8 cellular contexts compared by ENCODE assay signal in genomic region chr6:25660512-25660911, GRCh38. TPM values are rescaled to one million over a fixed set of nuclear protein-coding genes. Genes with fewer than 3 reads are reported as not detected.
DNase-seq lines count a peak whose midpoint lies in the region; ATAC-seq, FAIRE-seq and TF ChIP-seq lines count a peak whose summit lies in the region.

No MANE protein-coding gene starts in this region.

- no peaks in the 10 kb centered on the region for H3K9me3 ChIP-seq in K562 (replicated peaks; ENCODE audit: control insufficient read depth, insufficient read depth, low read depth, low read length)

- H3K36me3 ChIP-seq in K562 (ENCODE audit: control insufficient read depth, insufficient read depth, low read length) = no peaks in the 10 kb centered on the region

- peak; percentile 45 for DNase-seq in NCI-H748 (lab: John Stamatoyannopoulos, UW; ENCODE audit: unreplicated experiment)
- DNase-seq in NCI-H748 treated with DMSO at 0.1 percent for 48 hours (lab: John Stamatoyannopoulos, UW) = no peak
- peak; percentile 31 for DNase-seq in NCI-H2029 treated with DMSO at 0.1 percent for 48 hours (lab: John Stamatoyannopoulos, UW)
- DNase-seq in K562 (ENCODE audit: extremely low read depth in 1 of 4, low spot score in 3 of 4) = peak in 2 of 4 experiments; percentile 25 to 45
- DNase-seq in stimulated activated CD4-positive, alpha-beta T cell treated with anti-CD3 and anti-CD28 coated beads, Interleukin-12 subunit alpha, Interleukin-12 subunit beta, amount 100 ng/mL, for 4 hours = peak; percentile 2
- DNase-seq in hepatic stellate cell (ENCODE audit: low spot score) = no peak
- DNase-seq in GDM1 (lab: John Stamatoyannopoulos, UW) = no peak

- H3K4me3 ChIP-seq in K562 = no peak overlapping the region

- peak; percentile 72 for ATAC-seq in K562
- ATAC-seq in HG02798 (IDR thresholded peaks at IDR 0.05; ENCODE audit: poor library complexity, unreplicated experiment) = no peak

- peak; percentile 74 for FAIRE-seq in K562 (lab: Jason Lieb, UNC)

- no peak overlapping the region for H3K4me2 ChIP-seq in K562 (ENCODE audit: insufficient read depth, low read length)

- in situ Hi-C loops in K562 (cut with MboI) = no loop called here

- H4K20me1 ChIP-seq in K562 (replicated peaks; ENCODE audit: control insufficient read depth, insufficient read depth, low read length) = no peaks in the 10 kb centered on the region

- H2AFZ ChIP-seq in K562 (ENCODE audit: low read depth, low read length) = no peak overlapping the region

- no peak overlapping the region for H3K9ac ChIP-seq in K562 (ENCODE audit: insufficient read depth in 1 of 2, low read depth in 2 of 2, low read length in 2 of 2)

- intact Hi-C loops in K562 (cut with micrococcal nuclease) = no loop called here

- H3K79me2 ChIP-seq in K562 (ENCODE audit: control insufficient read depth, insufficient read depth, low read length) = no peaks in the 10 kb centered on the region

- no peak for TF ChIP-seq POLR2A in K562 (conservative IDR thresholded peaks at IDR 0.05)

- no peak for TF ChIP-seq RAD21 in K562 (CRISPR knock-in tag; conservative IDR thresholded peaks at IDR 0.05 in 1 of 2, IDR thresholded peaks at IDR 0.05 in 1 of 2)

- no peak for TF ChIP-seq CTCF in K562 (IDR thresholded peaks at IDR 0.05 in 2 of 3, conservative IDR thresholded peaks at IDR 0.05 in 1 of 3; ENCODE audit: insufficient read depth in 2 of 3, low read depth in 1 of 3, low read length in 3 of 3)

- no TSS peak for BruUV-seq in K562 (replicated peaks; lab: Mats Ljungman, UMichigan)

- CTCF ChIA-PET in K562 (lab: Yijun Ruan, JAX; ENCODE audit: low intra/inter-chr PET ratio) = no interaction called here

- POLR2A ChIA-PET in K562 (lab: Yijun Ruan, JAX) = interaction anchor here (1.0 kb wide), 1 partner anchor 9 kb away, joined by 4 read pairs; no protein-coding TSS in a partner anchor

- H3K9me1 ChIP-seq in K562 (ENCODE audit: control insufficient read depth, insufficient read depth, low read length) = no peaks in the 10 kb centered on the region

- H3K4me1 ChIP-seq in K562 (replicated peaks in 1 of 2; ENCODE audit: control insufficient read depth in 2 of 2, insufficient read depth in 2 of 2, low read length in 2 of 2) = no peaks in the 10 kb centered on the region

- H3K27ac ChIP-seq in K562 (ENCODE audit: extremely low read depth, low read depth, low read length) = no peak overlapping the region

- no peak for TF ChIP-seq EP300 in K562 (IDR thresholded peaks at IDR 0.05; ENCODE audit: low read length)

- peaks cover 0 to 5% of the 10 kb centered on the region in 2 experiments; a peak in 2 of 5 replicates for H3K27me3 ChIP-seq in K562 (ENCODE audit: control insufficient read depth in 2 of 2, insufficient read depth in 2 of 2, low read length in 2 of 2)

TF ChIP-seq in K562, 482 proteins besides CTCF, POLR2A, EP300 and RAD21 (continues in another document):
- TF ChIP-seq ETV5 (CRISPR knock-in tag; IDR thresholded peaks at IDR 0.05; ENCODE audit: low read depth) (no peak), POU5F1 (IDR thresholded peaks at IDR 0.05; ENCODE audit: borderline replicate concordance, low read depth, low read length, partially characterized antibody) (no peak), ADNP (tag; IDR thresholded peaks at IDR 0.05) (no peak), NRF1 (conservative IDR thresholded peaks at IDR 0.05 in 1 of 2, IDR thresholded peaks at IDR 0.05 in 1 of 2) (peak in 1 of 2 experiments; percentile 21; a peak in 1 of 4 replicates), DPF2 (IDR thresholded peaks at IDR 0.05) (peak; percentile 36; the same call in 1 of the 2 replicates), ZC3H11A (IDR thresholded peaks at IDR 0.05; ENCODE audit: low read depth, low read length) (no peak), ZNF23 (CRISPR knock-in tag; IDR thresholded peaks at IDR 0.05) (no peak), MAFK (IDR thresholded peaks at IDR 0.05; ENCODE audit: low read length) (peak; percentile 44; the same call in 1 of the 2 replicates), DLX4 (CRISPR knock-in tag; IDR thresholded peaks at IDR 0.05) (no peak), ILF3 (IDR thresholded peaks at IDR 0.05; ENCODE audit: borderline replicate concordance) (no peak), NEUROD1 (IDR thresholded peaks at IDR 0.05; ENCODE audit: borderline replicate concordance, low read depth, low read length, partially characterized antibody) (no peak), ARID1B (IDR thresholded peaks at IDR 0.05) (peak; percentile 43; the same call in 1 of the 2 replicates), CBFA2T3 (IDR thresholded peaks at IDR 0.05) (0 out of 2 replicates have a peak, but pooled peaks have one; percentile 18), KLF16 (IDR thresholded peaks at IDR 0.05) (no peak), THAP7 (CRISPR knock-in tag; IDR thresholded peaks at IDR 0.05) (no peak), MAFG (tag; conservative IDR thresholded peaks at IDR 0.05) (peak; percentile 66; the same call in 1 of the 2 replicates), MCM7 (IDR thresholded peaks at IDR 0.05) (no peak), CBX8 (IDR thresholded peaks at IDR 0.05; ENCODE audit: borderline replicate concordance, extremely low read depth, low read depth, low read length, poor library complexity, severe bottlenecking) (no peak), GABPA (tag; conservative IDR thresholded peaks at IDR 0.05; ENCODE audit: low read depth) (no peak), ZNF766 (CRISPR knock-in tag; conservative IDR thresholded peaks at IDR 0.05) (no peak), SIX5 (IDR thresholded peaks at IDR 0.05; ENCODE audit: borderline replicate concordance in 1 of 2, insufficient read depth in 1 of 2, low read depth in 1 of 2, low read length in 2 of 2) (no peak), ELF4 (CRISPR knock-in tag; IDR thresholded peaks at IDR 0.05) (0 out of 2 replicates have a peak, but pooled peaks have one; percentile 24), L3MBTL2 (IDR thresholded peaks at IDR 0.05) (no peak), MLLT1 (IDR thresholded peaks at IDR 0.05) (no peak), HNRNPH1 (optimal IDR thresholded peaks at IDR 0.05; ENCODE audit: low read depth, low read length) (no peak), RB1 (IDR thresholded peaks at IDR 0.05; ENCODE audit: low read depth) (no peak), HMG20A (CRISPR knock-in tag; conservative IDR thresholded peaks at IDR 0.05) (no peak), ZNF124 (CRISPR knock-in tag; IDR thresholded peaks at IDR 0.05) (no peak), KHSRP (IDR thresholded peaks at IDR 0.05) (no peak), THRAP3 (IDR thresholded peaks at IDR 0.05; ENCODE audit: borderline replicate concordance) (no peak), HDAC3 (IDR thresholded peaks at IDR 0.05; ENCODE audit: borderline replicate concordance, partially characterized antibody) (no peak), C11orf30 (IDR thresholded peaks at IDR 0.05; ENCODE audit: low read depth) (peak; percentile 46), ZNF444 (CRISPR knock-in tag; IDR thresholded peaks at IDR 0.05) (no peak), EWSR1 (IDR thresholded peaks at IDR 0.05; ENCODE audit: borderline replicate concordance, low read depth, partially characterized antibody) (no peak)

RNA-seq across cellular contexts. Expression of gene SCGN, which starts 8.5 kb away (rescaled TPM):
- total RNA-seq in K562 (2011; cell fraction: chromatin; rRNA removed; ENCODE audit: low replicate concordance) = not detected in 2 replicates
- total RNA-seq in K562 (2011; cell fraction: nucleolus; rRNA removed) = not detected in 2 replicates
- total RNA-seq in K562 (2011; cell fraction: nucleoplasm; rRNA removed) = not detected in 2 replicates
- total RNA-seq in K562 (2014; rRNA removed) (not detected in 2 replicates), K562 (2014; rRNA removed; fragmentation: Illumina TruSeq; extraction: Trizol) (not detected in 2 replicates), K562 (2015; rRNA removed; fragmentation: Illumina TruSeq; extraction: Trizol) (not detected in 2 replicates), K562 (2021) (not detected in 2 replicates)
- polyA plus RNA-seq in K562 (2011; rRNA removed) (0.09 TPM in 1 of 2 replicates, not detected in the other), K562 (2014; fragmentation: Illumina TruSeq; extraction: Trizol) (not detected in 2 replicates), K562 (2014; fragmentation: Nextera tagmentation; extraction: Ambion mirVana) (not detected), K562 (2014; rRNA removed) (not detected in 2 replicates)
- not detected in 2 replicates for polyA plus RNA-seq in K562 (2011; cell fraction: cytosol; rRNA removed)
- not detected in 2 replicates for polyA plus RNA-seq in K562 (2011; cell fraction: nucleus; rRNA removed)
- polyA plus RNA-seq in K562 (2012) = 0.11 TPM in 1 of 2 replicates, not detected in the other
- polyA minus RNA-seq in K562 (2011; rRNA and poly(A)+ RNA removed) = not detected in 2 replicates
- polyA minus RNA-seq in K562 (2011; cell fraction: cytosol; rRNA and poly(A)+ RNA removed) = not detected in 2 replicates
- not detected in 2 replicates for polyA minus RNA-seq in K562 (2011; cell fraction: nucleus; rRNA and poly(A)+ RNA removed)

Comparison
In these comparisons a context has a peak if more than half of its experiments do, and no peak if none do; other contexts are left out.
1. DNase-seq: peak in NCI-H748 (single experiment), NCI-H2029 treated with DMSO at 0.1 percent for 48 hours (single experiment) and stimulated activated CD4-positive, alpha-beta T cell treated with anti-CD3 and anti-CD28 coated beads, Interleukin-12 subunit alpha, Interleukin-12 subunit beta, amount 100 ng/mL, for 4 hours (single experiment); none in NCI-H748 treated with DMSO at 0.1 percent for 48 hours (single experiment), hepatic stellate cell (single experiment) and GDM1 (single experiment).